ENCODE assay signal across 11 cellular contexts in genomic region chr10:113169853-113170455, GRCh38.
DNase-seq lines count a peak whose midpoint lies in the region; ATAC-seq and TF ChIP-seq lines count a peak whose summit lies in the region.
"Had no signal": no experiment of that assay in that cellular context is flagged by ENCODE, and none has a peak within 500 bp of the region (broad histone marks: within the 10 kb centered on the region; RNA-seq: fewer than 3 reads in every experiment).

No MANE protein-coding gene starts in this region.

- in situ Hi-C loops in KBM-7 (cut with MboI; ENCODE audit: low pct_unique_long_range_greater_than_20kb, low sequenced_read_pairs) = no loop called here

- CTCF ChIA-PET in HCT116 (lab: Charles Lee) = no interaction called here

- H3K4me3 ChIP-seq in HCT116 (replicated peaks in 1 of 2; ENCODE audit: low read depth in 1 of 2, low read length in 2 of 2) = no peak overlapping the region
- H3K4me3 ChIP-seq in suprapubic skin = no peak overlapping the region
- H3K4me3 ChIP-seq: upper lobe of left lung had no signal

- H3K9ac ChIP-seq in HCT116 (ENCODE audit: low read length) = no peak overlapping the region

- RAD21 ChIA-PET in HCT116 (lab: Charles Lee; ENCODE audit: low non-redundant PET in 1 of 2, low total read pairs in 2 of 2, uncharacterized antibody in 2 of 2, unreplicated experiment in 2 of 2) = no interaction called here

- H3K27me3 Mint-ChIP-seq in stimulated activated naive B cell treated with anti-CD40 and anti-IgM and Interleukin-4, amounts not matched to agents 10 μg/mL and 1 μg/mL and 100 μg/mL, for 72 hours = peaks cover 0 to 5% of the 10 kb centered on the region in 2 donors

- no peak overlapping the region for H2AFZ ChIP-seq in HCT116 (ENCODE audit: low read depth, low read length, poor library complexity, severe bottlenecking)

- H3K4me3 Mint-ChIP-seq in stimulated activated naive B cell treated with anti-CD40 and anti-IgM and Interleukin-4, amounts not matched to agents 10 μg/mL and 1 μg/mL and 100 μg/mL, for 72 hours = no peak overlapping the region

- DNase-seq in stimulated activated CD4-positive, alpha-beta T cell treated with anti-CD3 and anti-CD28 coated beads, Interleukin-12 subunit alpha, Interleukin-12 subunit beta, amount 100 ng/mL, for 48 hours (ENCODE audit: low read depth in 2 of 3, low spot score in 1 of 3) = peak in 2 of 3 donors; percentile 3 to 4
- no peak for DNase-seq in stimulated activated CD4-positive, alpha-beta T cell treated with anti-CD3 and anti-CD28 coated beads, Interleukin-4, amount 100 ng/mL, for 4 hours
- DNase-seq in HCT116 (ENCODE audit: low read depth, low spot score) (no peak), KBM-7 (no peak), suprapubic skin (ENCODE audit: low spot score in 2 of 2) (no peak), LoVo (ENCODE audit: low spot score) (no peak)
- DNase-seq in stimulated activated naive B cell treated with anti-CD40 and anti-IgM and Interleukin-4, amounts not matched to agents 10 μg/mL and 1 μg/mL and 100 μg/mL, for 72 hours = peak; percentile 17
- DNase-seq: NCI-H526 treated with DMSO at 0.1 percent for 48 hours, upper lobe of left lung had no signal

- H3K4me1 ChIP-seq in HCT116 (ENCODE audit: control insufficient read depth in 1 of 2, insufficient read depth in 2 of 2, low read length in 2 of 2) (no peaks in the 10 kb centered on the region), suprapubic skin (no peaks in the 10 kb centered on the region)
- H3K4me1 ChIP-seq: upper lobe of left lung had no signal

- TF ChIP-seq EP300 in suprapubic skin (IDR thresholded peaks at IDR 0.05) = no peak

- H3K9me3 ChIP-seq in HCT116 (ENCODE audit: control insufficient read depth in 1 of 2, insufficient read depth in 1 of 2, low read depth in 1 of 2, low read length in 2 of 2) = no peaks in the 10 kb centered on the region
- H3K9me3 ChIP-seq in suprapubic skin = no peaks in the 10 kb centered on the region
- H3K9me3 ChIP-seq: upper lobe of left lung had no signal

- TF ChIP-seq CTCF in HCT116 (IDR thresholded peaks at IDR 0.05 in 2 of 3, conservative IDR thresholded peaks at IDR 0.05 in 1 of 3; ENCODE audit: borderline replicate concordance in 1 of 3, insufficient read depth in 1 of 3, low read depth in 2 of 3, low read length in 2 of 3) (no peak), suprapubic skin (IDR thresholded peaks at IDR 0.05) (no peak)

- H3K27ac ChIP-seq in HCT116 (ENCODE audit: low read depth, low read length) (no peak overlapping the region), suprapubic skin (no peak overlapping the region)
- H3K27ac ChIP-seq: C4-2B, upper lobe of left lung had no signal

- peaks cover 6 to 11% of the 10 kb centered on the region in 2 donors for H3K4me1 Mint-ChIP-seq in stimulated activated naive B cell treated with anti-CD40 and anti-IgM and Interleukin-4, amounts not matched to agents 10 μg/mL and 1 μg/mL and 100 μg/mL, for 72 hours

- no TSS peak for BruUV-seq in HCT116 (replicated peaks; lab: Mats Ljungman, UMichigan)

- no peaks in the 10 kb centered on the region for H3K79me2 ChIP-seq in HCT116 (ENCODE audit: insufficient read depth, low read length)

- POLR2A ChIA-PET in HCT116 (lab: Charles Lee) = no interaction called here

- H3K27me3 ChIP-seq in HCT116 (ENCODE audit: insufficient read depth, low read length) = no peaks in the 10 kb centered on the region
- H3K27me3 ChIP-seq in suprapubic skin = no peaks in the 10 kb centered on the region
- H3K27me3 ChIP-seq: upper lobe of left lung had no signal

- TF ChIP-seq POLR2A in HCT116 (IDR thresholded peaks at IDR 0.05; ENCODE audit: borderline replicate concordance, extremely low read depth, insufficient read depth, insufficient read length) = no peak
- TF ChIP-seq POLR2A in suprapubic skin (IDR thresholded peaks at IDR 0.05) = no peak

- H3K4me2 ChIP-seq in HCT116 (ENCODE audit: low read length) = no peak overlapping the region

- no peaks in the 10 kb centered on the region for H3K36me3 Mint-ChIP-seq in stimulated activated naive B cell treated with anti-CD40 and anti-IgM and Interleukin-4, amounts not matched to agents 10 μg/mL and 1 μg/mL and 100 μg/mL, for 72 hours

- H3K9me3 Mint-ChIP-seq in stimulated activated naive B cell treated with anti-CD40 and anti-IgM and Interleukin-4, amounts not matched to agents 10 μg/mL and 1 μg/mL and 100 μg/mL, for 72 hours = no peaks in the 10 kb centered on the region

- H3K9me2 ChIP-seq in HCT116 (ENCODE audit: insufficient read depth) = no peaks in the 10 kb centered on the region

- H3K36me3 ChIP-seq in HCT116 (ENCODE audit: control insufficient read depth in 1 of 2, insufficient read depth in 2 of 2, low read length in 2 of 2) = peaks cover 24 to 25% of the 10 kb centered on the region in 2 experiments; a peak in 3 of 4 replicates
- peaks cover 14% of the 10 kb centered on the region for H3K36me3 ChIP-seq in suprapubic skin

- TF ChIP-seq RAD21 in HCT116 (IDR thresholded peaks at IDR 0.05; ENCODE audit: low read depth) = no peak

- no peak overlapping the region for H3K27ac Mint-ChIP-seq in stimulated activated naive B cell treated with anti-CD40 and anti-IgM and Interleukin-4, amounts not matched to agents 10 μg/mL and 1 μg/mL and 100 μg/mL, for 72 hours

- 82% methylated on average over 14 of the region's 14 CpGs for WGBS in suprapubic skin

- H4K20me1 ChIP-seq in HCT116 (ENCODE audit: insufficient read depth) = 0 out of 2 replicates have a peak, but pooled peaks cover 5% of the 10 kb centered on the region

- intact Hi-C loops in HCT116 (cut with micrococcal nuclease) = no loop called here

- ATAC-seq in HCT116 (0 out of 2 replicates have a peak, but pooled peaks have one; percentile 4), HG03558 (IDR thresholded peaks at IDR 0.05; ENCODE audit: extremely low read depth, unreplicated experiment) (peak; percentile 93)
- peak; percentile 90 to 94 for ATAC-seq in stimulated activated naive B cell treated with anti-CD40 and anti-IgM and Interleukin-4, amounts not matched to agents 10 μg/mL and 1 μg/mL and 100 μg/mL, for 72 hours (replicated peaks)

TF ChIP-seq in HCT116, 20 proteins besides CTCF, POLR2A, EP300 and RAD21:
- TF ChIP-seq EZH2 (IDR thresholded peaks at IDR 0.05) = no peak
- no peak for TF ChIP-seq JUND (IDR thresholded peaks at IDR 0.05)
- TF ChIP-seq YY1 (IDR thresholded peaks at IDR 0.05; ENCODE audit: extremely low read depth, insufficient replicate concordance, low read depth, low read length) = no peak

Comparison
In these comparisons a context has a peak if more than half of its experiments do, and no peak if none do; other contexts are left out.
1. DNase-seq: peak in stimulated activated CD4-positive, alpha-beta T cell treated with anti-CD3 and anti-CD28 coated beads, Interleukin-12 subunit alpha, Interleukin-12 subunit beta, amount 100 ng/mL, for 48 hours (2 of 3) and stimulated activated naive B cell treated with anti-CD40 and anti-IgM and Interleukin-4, amounts not matched to agents 10 μg/mL and 1 μg/mL and 100 μg/mL, for 72 hours (single experiment); none in stimulated activated CD4-positive, alpha-beta T cell treated with anti-CD3 and anti-CD28 coated beads, Interleukin-4, amount 100 ng/mL, for 4 hours (0 of 2), HCT116 (single experiment), KBM-7 (single experiment), suprapubic skin (0 of 2) and LoVo (single experiment).
2. ATAC-seq: peak in every context shown above with its lines; median percentile 93 in HG03558; 92 in stimulated activated naive B cell treated with anti-CD40 and anti-IgM and Interleukin-4, amounts not matched to agents 10 μg/mL and 1 μg/mL and 100 μg/mL, for 72 hours; 4 in HCT116.